ENCODE assay signal across 8 cellular contexts in the genomic region with DNA sequence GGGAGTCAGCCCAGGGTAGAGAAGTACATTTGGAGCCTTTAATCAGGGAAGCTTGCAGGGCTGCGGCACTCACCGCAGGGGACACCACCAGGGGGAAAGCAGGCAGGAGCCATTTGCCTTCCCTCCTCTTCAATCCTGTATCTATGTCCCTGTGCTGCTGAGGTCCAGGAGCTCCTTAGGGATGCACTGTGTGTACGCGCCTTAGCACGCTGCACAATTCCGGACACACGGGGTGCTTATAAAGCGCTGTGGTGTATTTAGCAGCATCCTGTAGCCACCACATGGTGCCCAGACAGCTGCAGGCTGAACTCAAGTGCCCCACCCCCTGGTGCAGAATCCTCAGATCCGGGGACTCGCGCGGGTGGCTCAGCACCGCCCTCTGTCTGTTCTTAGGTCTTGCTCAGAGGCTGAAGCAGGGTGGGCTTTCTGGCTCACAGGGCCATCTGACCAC.
DNase-seq lines count a peak whose midpoint lies in the region; ATAC-seq and FAIRE-seq lines count a peak whose summit lies in the region.
"Had no signal": no experiment of that assay in that cellular context is flagged by ENCODE, and none has a peak within 500 bp of the region (broad histone marks: within the 10 kb centered on the region; RNA-seq: fewer than 3 reads in every experiment).

No MANE protein-coding gene starts in this region.

- H3K27ac ChIP-seq in SJCRH30 (peak overlapping the region; percentile 16; the same call in 1 of the 2 replicates), small intestine (ENCODE audit: low read depth in 1 of 2, low read length in 1 of 2) (no peak overlapping the region)
- H3K27ac ChIP-seq: prostate gland had no signal

- H3K27me3 ChIP-seq in SJCRH30 (no peaks in the 10 kb centered on the region), small intestine (ENCODE audit: control insufficient read depth in 2 of 2, insufficient read depth in 2 of 2, low read length in 2 of 2) (no peaks in the 10 kb centered on the region)

- ATAC-seq in HG03439 (IDR thresholded peaks at IDR 0.05; ENCODE audit: unreplicated experiment), result no peak

- intact Hi-C loops in head of caudate nucleus (cut with DNase I), result loop anchor here (10.0 kb wide), 1 partner anchor 172 kb away; no protein-coding TSS in a partner anchor

- H3K9me3 ChIP-seq in SJCRH30 (replicated peaks) (no peaks in the 10 kb centered on the region), small intestine (ENCODE audit: control insufficient read depth, low read depth) (no peaks in the 10 kb centered on the region)
- H3K9me3 ChIP-seq: prostate gland had no signal

- H3K36me3 ChIP-seq in SJCRH30 (no peaks in the 10 kb centered on the region), small intestine (ENCODE audit: control insufficient read depth in 2 of 2, insufficient read depth in 2 of 2, low read length in 2 of 2) (no peaks in the 10 kb centered on the region)
- H3K36me3 ChIP-seq: prostate gland had no signal

- WGBS in small intestine, 3 donors, result 28 to 49% (median 32%) methylated on average over 13 of the region's 13 CpGs

- H3K4me3 ChIP-seq in SJCRH30, result peak overlapping the region; percentile 18; the same call in 1 of the 2 replicates
- H3K4me3 ChIP-seq in small intestine (ENCODE audit: low read depth in 1 of 2, low read length in 2 of 2), result no peak overlapping the region
- H3K4me3 ChIP-seq: prostate gland had no signal

- no peak for FAIRE-seq in small intestine (lab: Jason Lieb, UNC)

- DNase-seq in LHCN-M2 (ENCODE audit: low read depth) (peak; percentile 84), SJCRH30 (peak; percentile 94 to 95), head of caudate nucleus (peak in 41 of 42 donors; percentile 9 to 77 (median 49)), small intestine (peak; percentile 5), DMS153 treated with DMSO at 0.1 percent for 48 hours (lab: John Stamatoyannopoulos, UW; ENCODE audit: unreplicated experiment) (no peak), NCI-H1930 (lab: John Stamatoyannopoulos, UW) (no peak)

- H3K4me1 ChIP-seq in SJCRH30 (peaks cover 12% of the 10 kb centered on the region), small intestine (ENCODE audit: control insufficient read depth in 2 of 2, insufficient read depth in 1 of 2, low read depth in 1 of 2, low read length in 1 of 2) (no peaks in the 10 kb centered on the region)
- H3K4me1 ChIP-seq: prostate gland had no signal

Comparison
In these comparisons a context has a peak if more than half of its experiments do, and no peak if none do; other contexts are left out.
1. DNase-seq: peak in LHCN-M2 (single experiment), SJCRH30 (2 of 2), head of caudate nucleus (41 of 42) and small intestine (single experiment); none in DMS153 treated with DMSO at 0.1 percent for 48 hours (single experiment) and NCI-H1930 (0 of 2).